8 cellular contexts compared by ENCODE assay signal in genomic region chr14:50532502-50533313, GRCh38. TPM values are rescaled to one million over a fixed set of nuclear protein-coding genes. Genes with fewer than 3 reads are reported as not detected.
A peak's percentile ranks its signal among the peaks of the same experiment; 100 is the strongest.
DNase-seq lines count a peak whose midpoint lies in the region; ATAC-seq, FAIRE-seq and TF ChIP-seq lines count a peak whose summit lies in the region.

Gene MAP4K5, minus strand, starts transcription at chr14:50532569. Its CDS starts 520 bp downstream, at chr14:50532049.

- no peaks in the 10 kb centered on the region for H3K9me2 ChIP-seq in SU-DHL-6 (replicated peaks; ENCODE audit: insufficient read depth, low read length)

- peaks cover 0 to 29% (median 8%) of the 10 kb centered on the region in 3 donors for H3K4me1 ChIP-seq in pancreas
- H3K4me1 ChIP-seq in thyroid gland, result peaks cover 22 to 31% of the 10 kb centered on the region in 2 donors

- 0% methylated on average over 56 to 61 of the region's 61 CpGs for WGBS in pancreas, 2 donors
- 1 to 2% methylated on average over 19 to 20 of the region's 61 CpGs for WGBS in thyroid gland, 2 donors

- peak in 1 of 2 donors; percentile 92 for TF ChIP-seq POLR2A in thyroid gland (IDR thresholded peaks at IDR 0.05)

- POLR2A ChIA-PET in activated naive CD8-positive, alpha-beta T cell treated with anti-CD3 and anti-CD28 coated beads, Interleukin-2, amount 10 ng/mL, durations not matched to agents 7 days and 5 days (lab: Charles Lee), result interaction anchor here (0.5 to 1.6 kb wide), 4 partner anchors 79 to 212 kb away, joined by 4 to 8 read pairs (median 4); no protein-coding TSS in a partner anchor

- H3K4me1 Mint-ChIP-seq in activated naive CD8-positive, alpha-beta T cell treated with anti-CD3 and anti-CD28 coated beads, Interleukin-2, amount 10 ng/mL, durations not matched to agents 7 days and 5 days, result peaks cover 31% of the 10 kb centered on the region

- no peak for FAIRE-seq in pancreas (lab: Jason Lieb, UNC)

- peak within 1 kb of the TSS; percentile 70 for H2AFZ ChIP-seq in SU-DHL-6 (ENCODE audit: low read depth, low read length, severe bottlenecking)

- ATAC-seq in HG02623 (IDR thresholded peaks at IDR 0.05; ENCODE audit: unreplicated experiment) (peak; percentile 91), Right ventricle myocardium inferior (peak; percentile 100), pancreas (peak; percentile 96 to 99 (median 98))
- ATAC-seq in activated naive CD8-positive, alpha-beta T cell treated with anti-CD3 and anti-CD28 coated beads, Interleukin-2, amount 10 ng/mL, durations not matched to agents 7 days and 5 days (ENCODE audit: low read depth), result peak; percentile 93

- peaks cover 5% of the 10 kb centered on the region for H3K36me3 Mint-ChIP-seq in activated naive CD8-positive, alpha-beta T cell treated with anti-CD3 and anti-CD28 coated beads, Interleukin-2, amount 10 ng/mL, durations not matched to agents 7 days and 5 days

- H3K9me3 Mint-ChIP-seq in activated naive CD8-positive, alpha-beta T cell treated with anti-CD3 and anti-CD28 coated beads, Interleukin-2, amount 10 ng/mL, durations not matched to agents 7 days and 5 days, result peaks cover 2% of the 10 kb centered on the region

- H3K4me2 ChIP-seq in SU-DHL-6 (ENCODE audit: low read depth, low read length, poor library complexity, severe bottlenecking), result peak within 1 kb of the TSS; percentile 96

- H3K27me3 ChIP-seq in SU-DHL-6 (ENCODE audit: low read length) (no peaks in the 10 kb centered on the region), pancreas (no peaks in the 10 kb centered on the region), thyroid gland (no peaks in the 10 kb centered on the region)

- H3K79me2 ChIP-seq in SU-DHL-6 (ENCODE audit: insufficient read depth, low read length), result peaks cover 41% of the 10 kb centered on the region

- no peaks in the 10 kb centered on the region for H4K20me1 ChIP-seq in SU-DHL-6 (ENCODE audit: low read depth, low read length)

- no peaks in the 10 kb centered on the region; the same call in 1 of the 2 replicates for H3K36me3 ChIP-seq in SU-DHL-6 (ENCODE audit: low read length)
- H3K36me3 ChIP-seq in pancreas, result no peaks in the 10 kb centered on the region
- H3K36me3 ChIP-seq in thyroid gland, result no peaks in the 10 kb centered on the region

- H3K9ac ChIP-seq in SU-DHL-6 (ENCODE audit: low read length), result peak within 1 kb of the TSS; percentile 93

- H3K27ac ChIP-seq in SU-DHL-6 (ENCODE audit: low read depth, low read length) (peak within 1 kb of the TSS; percentile 41), pancreas (peak within 1 kb of the TSS; percentile 92 to 96 (median 94)), thyroid gland (peak within 1 kb of the TSS; percentile 93 to 98 (median 97))

- H3K4me3 Mint-ChIP-seq in activated naive CD8-positive, alpha-beta T cell treated with anti-CD3 and anti-CD28 coated beads, Interleukin-2, amount 10 ng/mL, durations not matched to agents 7 days and 5 days, result peak within 1 kb of the TSS; percentile 92

- intact Hi-C loops in Right ventricle myocardium inferior (cut with DNase I) (loop anchor here (1.0 to 5.0 kb wide), 4 partner anchors 190 to 665 kb away; partner anchors contain the start of genes DMAC2L and L2HGDH), pancreas (cut with DNase I) (loop anchor here in 1 of 3 donors (5.0 kb wide), 1 partner anchor 210 kb away; no protein-coding TSS in a partner anchor), thyroid gland (cut with DNase I) (loop anchor here (5.0 to 10.0 kb wide), 3 partner anchors 210 to 668 kb away; no protein-coding TSS in a partner anchor)

- no peaks in the 10 kb centered on the region for H3K27me3 Mint-ChIP-seq in activated naive CD8-positive, alpha-beta T cell treated with anti-CD3 and anti-CD28 coated beads, Interleukin-2, amount 10 ng/mL, durations not matched to agents 7 days and 5 days

- H3K27ac Mint-ChIP-seq in activated naive CD8-positive, alpha-beta T cell treated with anti-CD3 and anti-CD28 coated beads, Interleukin-2, amount 10 ng/mL, durations not matched to agents 7 days and 5 days, result peak within 1 kb of the TSS; percentile 88

- H3K9me3 ChIP-seq in SU-DHL-6 (ENCODE audit: insufficient read depth, low read length), result no peaks in the 10 kb centered on the region
- H3K9me3 ChIP-seq in pancreas, result no peaks in the 10 kb centered on the region
- H3K9me3 ChIP-seq in thyroid gland, result no peaks in the 10 kb centered on the region

- TF ChIP-seq CTCF in GM12872 (IDR thresholded peaks at IDR 0.05; ENCODE audit: insufficient read depth, low read depth, low read length), result peak; percentile 93
- TF ChIP-seq CTCF in SU-DHL-6 (IDR thresholded peaks at IDR 0.05; ENCODE audit: insufficient read depth, low read length, poor library complexity, severe bottlenecking), result peak; percentile 81
- TF ChIP-seq CTCF in pancreas (IDR thresholded peaks at IDR 0.05), result peak; percentile 57 to 91 (median 78)
- TF ChIP-seq CTCF in thyroid gland (IDR thresholded peaks at IDR 0.05), result peak; percentile 62 to 99 (median 88)

- peak within 1 kb of the TSS; percentile 77 for H3K4me3 ChIP-seq in SU-DHL-6 (ENCODE audit: insufficient read depth, low read length, poor library complexity, severe bottlenecking)
- peak within 1 kb of the TSS; percentile 72 to 94 (median 90) for H3K4me3 ChIP-seq in pancreas
- H3K4me3 ChIP-seq in thyroid gland (replicated peaks in 1 of 3), result peak within 1 kb of the TSS; percentile 58 to 98 (median 92)

- DNase-seq in NCI-H1092 treated with DMSO at 0.1 percent for 48 hours (lab: John Stamatoyannopoulos, UW), result peak; percentile 92
- DNase-seq in activated naive CD8-positive, alpha-beta T cell treated with anti-CD3 and anti-CD28 coated beads, Interleukin-2, amount 10 ng/mL, durations not matched to agents 7 days and 5 days, result peak; percentile 91
- peak; percentile 96 for DNase-seq in Right ventricle myocardium inferior (ENCODE audit: missing footprints)
- peak; percentile 90 to 96 (median 94) for DNase-seq in pancreas
- peak; percentile 92 to 94 for DNase-seq in thyroid gland

- H3F3A ChIP-seq in SU-DHL-6 (ENCODE audit: insufficient read depth), result peaks cover 3% of the 10 kb centered on the region; the same call in 1 of the 2 replicates

RNA-seq across cellular contexts. Expression of gene MAP4K5, which starts in this region (rescaled TPM):
- total RNA-seq in activated naive CD8-positive, alpha-beta T cell treated with anti-CD3 and anti-CD28 coated beads, Interleukin-2, amount 10 ng/mL, durations not matched to agents 7 days and 5 days, result 10 to 100 TPM; 40.1 to 46.1 TPM
- total RNA-seq in Right ventricle myocardium inferior, result 14.3 TPM
- 10 to 100 TPM; 19.0 to 28.6 (median 23.5) TPM for total RNA-seq in pancreas
- 10 to 100 TPM; 12.6 to 15.5 TPM for polyA plus RNA-seq in pancreas
- 100 to 1,000 TPM; 139 to 259 (median 153) TPM for total RNA-seq in thyroid gland

Comparison
In these comparisons a context has a peak if more than half of its experiments do, and no peak if none do; other contexts are left out.
1. Peak in every context shown above with its lines: DNase-seq, ATAC-seq, H3K4me3 ChIP-seq and H3K27ac ChIP-seq.
2. H3K27ac ChIP-seq: peak in every context shown above with its lines; median percentile 97 in thyroid gland; 94 in pancreas; 41 in SU-DHL-6.